Comparison of ENCODE assay signal across 9 cellular contexts in genomic region chr1:18575620-18576019, GRCh38. TPM values are rescaled to one million over a fixed set of nuclear protein-coding genes. Genes with fewer than 3 reads are reported as not detected.
DNase-seq lines count a peak whose midpoint lies in the region; ATAC-seq, FAIRE-seq and TF ChIP-seq lines count a peak whose summit lies in the region.
"Had no signal": no experiment of that assay in that cellular context is flagged by ENCODE, and none has a peak within 500 bp of the region (broad histone marks: within the 10 kb centered on the region; RNA-seq: fewer than 3 reads in every experiment).

No MANE protein-coding gene starts in this region.

- no peaks in the 10 kb centered on the region for H3K4me1 ChIP-seq in left ventricle myocardium inferior
- no peaks in the 10 kb centered on the region for H3K4me1 ChIP-seq in small intestine (ENCODE audit: control insufficient read depth in 2 of 2, insufficient read depth in 1 of 2, low read depth in 1 of 2, low read length in 1 of 2)

- WGBS in small intestine, 3 donors: 8 to 28% (median 17%) methylated on average over 8 of the region's 8 CpGs

- H3K27me3 ChIP-seq in left ventricle myocardium inferior (ENCODE audit: low read depth) (peaks cover 64% of the 10 kb centered on the region), small intestine (ENCODE audit: control insufficient read depth in 2 of 2, insufficient read depth in 2 of 2, low read length in 2 of 2) (peaks cover 0 to 3% of the 10 kb centered on the region in 2 donors)

- H3K9me3 ChIP-seq in left ventricle myocardium inferior (replicated peaks) (no peaks in the 10 kb centered on the region), small intestine (ENCODE audit: control insufficient read depth, low read depth) (no peaks in the 10 kb centered on the region)

- FAIRE-seq in small intestine (lab: Jason Lieb, UNC): no peak

- TF ChIP-seq CTCF in LNCaP clone FGC (IDR thresholded peaks at IDR 0.05; ENCODE audit: control insufficient read depth, extremely low read depth, insufficient read depth) (peak; percentile 69), left ventricle myocardium inferior (IDR thresholded peaks at IDR 0.05; ENCODE audit: borderline replicate concordance) (peak; percentile 86)

- no peak overlapping the region for H3K27ac ChIP-seq in left ventricle myocardium inferior (replicated peaks)
- no peak overlapping the region for H3K27ac ChIP-seq in small intestine (ENCODE audit: low read depth in 1 of 2, low read length in 1 of 2)

- no peak for ATAC-seq in GM18502 (IDR thresholded peaks at IDR 0.05; ENCODE audit: poor library complexity, unreplicated experiment)
- no peak for ATAC-seq in GM19324 (IDR thresholded peaks at IDR 0.05; ENCODE audit: low FRiP score, unreplicated experiment)
- ATAC-seq in HG02678 (IDR thresholded peaks at IDR 0.05; ENCODE audit: unreplicated experiment): no peak

- H3K4me3 ChIP-seq in LNCaP clone FGC (ENCODE audit: low read depth, low read length): no peak overlapping the region
- H3K4me3 ChIP-seq in left ventricle myocardium inferior: no peak overlapping the region
- H3K4me3 ChIP-seq in small intestine (ENCODE audit: low read depth in 1 of 2, low read length in 2 of 2): no peak overlapping the region

- intact Hi-C loops in left ventricle myocardium inferior (cut with micrococcal nuclease): no loop called here

- H3K36me3 ChIP-seq in left ventricle myocardium inferior: no peaks in the 10 kb centered on the region
- no peaks in the 10 kb centered on the region for H3K36me3 ChIP-seq in small intestine (ENCODE audit: control insufficient read depth in 2 of 2, insufficient read depth in 2 of 2, low read length in 2 of 2)

- DNase-seq in GM03348 (ENCODE audit: low spot score) (peak; percentile 90), LNCaP clone FGC (ENCODE audit: low read depth) (no peak), left ventricle myocardium inferior (peak; percentile 61), small intestine (peak; percentile 29)
- peak; percentile 4 to 13 for DNase-seq in activated CD8-positive, alpha-beta memory T cell treated with anti-CD3 and anti-CD28 coated beads for 4 hours (ENCODE audit: low read depth in 2 of 2)
- DNase-seq: left cardiac atrium had no signal

RNA-seq across cellular contexts. Expression of gene PAX7, which starts 55.0 kb away (rescaled TPM):
- not detected for total RNA-seq in left ventricle myocardium inferior
- polyA plus RNA-seq in small intestine: under 1 TPM in 1 of 3 donors, not detected in 2; 0.01 TPM
- total RNA-seq: left cardiac atrium had no signal
